Comparison of ENCODE assay signal across 8 cellular contexts in genomic region chr11:111604392-111605009, GRCh38. TPM values are rescaled to one million over a fixed set of nuclear protein-coding genes. Genes with fewer than 3 reads are reported as not detected.
DNase-seq lines count a peak whose midpoint lies in the region; ATAC-seq and TF ChIP-seq lines count a peak whose summit lies in the region.

No MANE protein-coding gene starts in this region.

- DNase-seq in activated CD4-positive, alpha-beta memory T cell treated with anti-CD3 and anti-CD28 coated beads, Interleukin-2, amount 10 ng/mL, durations not matched to agents 7 days and 5 days, result no peak
- DNase-seq in activated CD4-positive, alpha-beta memory T cell treated with anti-CD3 and anti-CD28 coated beads for 36 hours, result no peak
- DNase-seq in MV-4-11 (lab: John Stamatoyannopoulos, UW) (peak; percentile 23), T-helper 17 cell (no peak), esophagus squamous epithelium (lab: John Stamatoyannopoulos, UW) (no peak), osteoblast (ENCODE audit: insufficient read length, low spot score, missing footprints) (peak; percentile 57)
- no peak for DNase-seq in activated CD4-positive, alpha-beta T cell treated with anti-CD3 and anti-CD28 coated beads for 48 hours

- 32 to 37% methylated on average over 9 of the region's 9 CpGs for WGBS in esophagus squamous epithelium, 2 donors

- POLR2A ChIA-PET in activated CD4-positive, alpha-beta memory T cell treated with anti-CD3 and anti-CD28 coated beads, Interleukin-2, amount 10 ng/mL, durations not matched to agents 7 days and 5 days (lab: Charles Lee), result interaction anchor here (0.6 to 1.7 kb wide), 2 partner anchors 93 to 162 kb away, joined by 3 to 8 read pairs; partner anchors contain the start of gene PPP2R1B
- POLR2A ChIA-PET in activated CD4-positive, alpha-beta memory T cell treated with anti-CD3 and anti-CD28 coated beads for 36 hours (lab: Charles Lee), result interaction anchor here (1.2 kb wide), 2 partner anchors 159 to 162 kb away, joined by 3 to 4 read pairs; partner anchors contain the start of gene PPP2R1B

- no peaks in the 10 kb centered on the region for H3K36me3 ChIP-seq in esophagus squamous epithelium
- H3K36me3 ChIP-seq in osteoblast (ENCODE audit: insufficient read depth, low read length), result no peaks in the 10 kb centered on the region

- TF ChIP-seq CTCF in esophagus squamous epithelium (IDR thresholded peaks at IDR 0.05), result peak; percentile 26 to 63 (median 56)
- peak; percentile 69 for TF ChIP-seq CTCF in osteoblast (IDR thresholded peaks at IDR 0.05; ENCODE audit: extremely low read depth, low read depth, low read length)

- H3K4me1 ChIP-seq in esophagus squamous epithelium (peaks cover 11 to 48% (median 15%) of the 10 kb centered on the region in 3 donors), osteoblast (ENCODE audit: insufficient read depth, low read length) (peaks cover 29% of the 10 kb centered on the region)

- peak overlapping the region; percentile 92 for H3K4me2 ChIP-seq in osteoblast (ENCODE audit: insufficient read depth, low read length)

- peak overlapping the region in 2 of 4 donors; percentile 90 to 96 for H3K27ac ChIP-seq in esophagus squamous epithelium
- peak overlapping the region; percentile 94 for H3K27ac ChIP-seq in osteoblast (ENCODE audit: low read depth, low read length)

- no peak for TF ChIP-seq POLR2A in esophagus squamous epithelium (IDR thresholded peaks at IDR 0.05)

- no peak overlapping the region for H3K27ac Mint-ChIP-seq in activated CD4-positive, alpha-beta memory T cell treated with anti-CD3 and anti-CD28 coated beads, Interleukin-2, amount 10 ng/mL, durations not matched to agents 7 days and 5 days
- no peak overlapping the region for H3K27ac Mint-ChIP-seq in activated CD4-positive, alpha-beta memory T cell treated with anti-CD3 and anti-CD28 coated beads for 36 hours
- peak overlapping the region; percentile 98 for H3K27ac Mint-ChIP-seq in T-helper 17 cell

- peaks cover 64% of the 10 kb centered on the region for H3K79me2 ChIP-seq in osteoblast (ENCODE audit: insufficient read depth, low read length)

- no peaks in the 10 kb centered on the region for H3K27me3 Mint-ChIP-seq in activated CD4-positive, alpha-beta memory T cell treated with anti-CD3 and anti-CD28 coated beads, Interleukin-2, amount 10 ng/mL, durations not matched to agents 7 days and 5 days
- no peaks in the 10 kb centered on the region for H3K27me3 Mint-ChIP-seq in activated CD4-positive, alpha-beta memory T cell treated with anti-CD3 and anti-CD28 coated beads for 36 hours
- no peaks in the 10 kb centered on the region for H3K27me3 Mint-ChIP-seq in T-helper 17 cell

- H3K9me3 Mint-ChIP-seq in activated CD4-positive, alpha-beta memory T cell treated with anti-CD3 and anti-CD28 coated beads, Interleukin-2, amount 10 ng/mL, durations not matched to agents 7 days and 5 days, result no peaks in the 10 kb centered on the region
- H3K9me3 Mint-ChIP-seq in activated CD4-positive, alpha-beta memory T cell treated with anti-CD3 and anti-CD28 coated beads for 36 hours, result no peaks in the 10 kb centered on the region

- H3K36me3 Mint-ChIP-seq in activated CD4-positive, alpha-beta memory T cell treated with anti-CD3 and anti-CD28 coated beads, Interleukin-2, amount 10 ng/mL, durations not matched to agents 7 days and 5 days (ENCODE audit: low read depth), result no peaks in the 10 kb centered on the region
- no peaks in the 10 kb centered on the region for H3K36me3 Mint-ChIP-seq in activated CD4-positive, alpha-beta memory T cell treated with anti-CD3 and anti-CD28 coated beads for 36 hours
- peaks cover 4% of the 10 kb centered on the region for H3K36me3 Mint-ChIP-seq in T-helper 17 cell (ENCODE audit: low read depth)

- intact Hi-C loops in activated CD4-positive, alpha-beta memory T cell treated with anti-CD3 and anti-CD28 coated beads for 36 hours (cut with micrococcal nuclease), result loop anchor here (1.0 to 5.0 kb wide), 6 partner anchors 72 to 678 kb away; partner anchors contain the start of gene DLAT
- intact Hi-C loops in esophagus squamous epithelium (cut with DNase I), result loop anchor here (5.0 kb wide), 1 partner anchor 163 kb away; the partner anchor contains the start of gene PPP2R1B

- peaks cover 10% of the 10 kb centered on the region for H4K20me1 ChIP-seq in osteoblast (ENCODE audit: insufficient read depth, low read length)

- H3K4me3 ChIP-seq in esophagus squamous epithelium (peak overlapping the region in 3 of 4 donors; percentile 0 to 92 (median 87)), osteoblast (ENCODE audit: insufficient read depth, low read length) (peak overlapping the region; percentile 88)

- ATAC-seq in T-helper 17 cell, result no peak
- ATAC-seq in GM21619 (IDR thresholded peaks at IDR 0.05; ENCODE audit: unreplicated experiment), result no peak

- peaks cover 24% of the 10 kb centered on the region for H3K4me1 Mint-ChIP-seq in activated CD4-positive, alpha-beta memory T cell treated with anti-CD3 and anti-CD28 coated beads, Interleukin-2, amount 10 ng/mL, durations not matched to agents 7 days and 5 days
- H3K4me1 Mint-ChIP-seq in activated CD4-positive, alpha-beta memory T cell treated with anti-CD3 and anti-CD28 coated beads for 36 hours (ENCODE audit: low read depth), result peaks cover 28% of the 10 kb centered on the region
- peaks cover 25% of the 10 kb centered on the region for H3K4me1 Mint-ChIP-seq in T-helper 17 cell

- peak overlapping the region; percentile 3 for H3K4me3 Mint-ChIP-seq in activated CD4-positive, alpha-beta memory T cell treated with anti-CD3 and anti-CD28 coated beads, Interleukin-2, amount 10 ng/mL, durations not matched to agents 7 days and 5 days
- H3K4me3 Mint-ChIP-seq in activated CD4-positive, alpha-beta memory T cell treated with anti-CD3 and anti-CD28 coated beads for 36 hours, result no peak overlapping the region
- H3K4me3 Mint-ChIP-seq in T-helper 17 cell, result peak overlapping the region; percentile 100

- no peaks in the 10 kb centered on the region for H3K27me3 ChIP-seq in esophagus squamous epithelium
- no peaks in the 10 kb centered on the region for H3K27me3 ChIP-seq in osteoblast (ENCODE audit: insufficient read depth, low read length)

- CTCF ChIA-PET in activated CD4-positive, alpha-beta memory T cell treated with anti-CD3 and anti-CD28 coated beads, Interleukin-2, amount 10 ng/mL, durations not matched to agents 7 days and 5 days (lab: Charles Lee), result interaction anchor here (0.7 to 3.0 kb wide), 34 partner anchors 9 to 399 kb away, joined by 3 to 16 read pairs (median 4); partner anchors contain the start of gene PPP2R1B
- CTCF ChIA-PET in activated CD4-positive, alpha-beta memory T cell treated with anti-CD3 and anti-CD28 coated beads for 36 hours (lab: Charles Lee), result interaction anchor here (0.6 to 4.4 kb wide), 30 partner anchors 9 to 315 kb away, joined by 3 to 58 read pairs (median 4); partner anchors contain the start of genes ALG9 and PPP2R1B

- no peak overlapping the region for H2AFZ ChIP-seq in osteoblast (ENCODE audit: low read length)

- H3K9me3 ChIP-seq in T-helper 17 cell (ENCODE audit: control insufficient read depth, low read length, poor library complexity, severe bottlenecking) (no peaks in the 10 kb centered on the region), esophagus squamous epithelium (no peaks in the 10 kb centered on the region), osteoblast (ENCODE audit: low read depth, low read length) (no peaks in the 10 kb centered on the region)

RNA-seq across cellular contexts. Expression of gene SIK2, which starts 2.3 kb away (rescaled TPM):
- total RNA-seq in activated CD4-positive, alpha-beta memory T cell treated with anti-CD3 and anti-CD28 coated beads, Interleukin-2, amount 10 ng/mL, durations not matched to agents 7 days and 5 days, result 10 to 100 TPM in 1 of 2 experiments, 1 to 10 TPM in 1; 7.7 to 10.8 TPM
- total RNA-seq in activated CD4-positive, alpha-beta memory T cell treated with anti-CD3 and anti-CD28 coated beads for 36 hours, result 1 to 10 TPM; 4.6 to 6.2 TPM
- total RNA-seq in T-helper 17 cell (1 to 10 TPM; 8.1 to 9.6 TPM), esophagus squamous epithelium (10 to 100 TPM in 1 of 4 donors, 1 to 10 TPM in 3; 6.1 to 24.3 (median 9.5) TPM), osteoblast (17.7 and 18.3 TPM in 2 replicates)

Comparison
In these comparisons a context has a peak if more than half of its experiments do, and no peak if none do; other contexts are left out.
1. DNase-seq: peak in MV-4-11 (single experiment) and osteoblast (single experiment); none in activated CD4-positive, alpha-beta memory T cell treated with anti-CD3 and anti-CD28 coated beads, Interleukin-2, amount 10 ng/mL, durations not matched to agents 7 days and 5 days (single experiment), activated CD4-positive, alpha-beta memory T cell treated with anti-CD3 and anti-CD28 coated beads for 36 hours (single experiment), T-helper 17 cell (0 of 3), esophagus squamous epithelium (single experiment) and activated CD4-positive, alpha-beta T cell treated with anti-CD3 and anti-CD28 coated beads for 48 hours (single experiment).